ENCODE assay signal across 1 cellular context in the genomic region with DNA sequence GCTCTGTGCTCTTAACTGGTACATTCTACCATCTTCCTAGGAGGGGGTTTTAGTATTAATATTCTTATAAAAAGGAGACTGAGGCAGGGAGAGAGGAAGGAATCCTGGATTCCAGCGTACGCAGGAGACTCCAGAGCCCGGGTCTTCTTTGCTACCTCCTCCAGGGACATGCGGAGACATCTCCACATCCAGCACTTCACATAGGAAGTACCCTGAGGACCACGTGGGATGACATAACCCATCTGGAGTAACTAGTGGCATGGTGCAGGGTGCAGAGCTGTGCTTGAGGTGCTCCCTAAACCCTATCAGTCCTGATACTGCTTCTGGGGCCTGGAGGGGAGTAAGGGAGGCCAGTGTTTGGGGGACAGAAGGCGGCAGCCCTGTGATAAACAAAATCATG.
TF ChIP-seq lines count a peak whose summit lies in the region.

No MANE protein-coding gene starts in this region.

TF ChIP-seq in HepG2, 621 proteins besides CTCF, POLR2A, EP300 and RAD21:
- TF ChIP-seq, protein P1, sequence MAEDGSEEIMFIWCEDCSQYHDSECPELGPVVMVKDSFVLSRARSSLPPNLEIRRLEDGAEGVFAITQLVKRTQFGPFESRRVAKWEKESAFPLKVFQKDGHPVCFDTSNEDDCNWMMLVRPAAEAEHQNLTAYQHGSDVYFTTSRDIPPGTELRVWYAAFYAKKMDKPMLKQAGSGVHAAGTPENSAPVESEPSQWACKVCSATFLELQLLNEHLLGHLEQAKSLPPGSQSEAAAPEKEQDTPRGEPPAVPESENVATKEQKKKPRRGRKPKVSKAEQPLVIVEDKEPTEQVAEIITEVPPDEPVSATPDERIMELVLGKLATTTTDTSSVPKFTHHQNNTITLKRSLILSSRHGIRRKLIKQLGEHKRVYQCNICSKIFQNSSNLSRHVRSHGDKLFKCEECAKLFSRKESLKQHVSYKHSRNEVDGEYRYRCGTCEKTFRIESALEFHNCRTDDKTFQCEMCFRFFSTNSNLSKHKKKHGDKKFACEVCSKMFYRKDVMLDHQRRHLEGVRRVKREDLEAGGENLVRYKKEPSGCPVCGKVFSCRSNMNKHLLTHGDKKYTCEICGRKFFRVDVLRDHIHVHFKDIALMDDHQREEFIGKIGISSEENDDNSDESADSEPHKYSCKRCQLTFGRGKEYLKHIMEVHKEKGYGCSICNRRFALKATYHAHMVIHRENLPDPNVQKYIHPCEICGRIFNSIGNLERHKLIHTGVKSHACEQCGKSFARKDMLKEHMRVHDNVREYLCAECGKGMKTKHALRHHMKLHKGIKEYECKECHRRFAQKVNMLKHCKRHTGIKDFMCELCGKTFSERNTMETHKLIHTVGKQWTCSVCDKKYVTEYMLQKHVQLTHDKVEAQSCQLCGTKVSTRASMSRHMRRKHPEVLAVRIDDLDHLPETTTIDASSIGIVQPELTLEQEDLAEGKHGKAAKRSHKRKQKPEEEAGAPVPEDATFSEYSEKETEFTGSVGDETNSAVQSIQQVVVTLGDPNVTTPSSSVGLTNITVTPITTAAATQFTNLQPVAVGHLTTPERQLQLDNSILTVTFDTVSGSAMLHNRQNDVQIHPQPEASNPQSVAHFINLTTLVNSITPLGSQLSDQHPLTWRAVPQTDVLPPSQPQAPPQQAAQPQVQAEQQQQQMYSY (CRISPR knock-in tag; IDR thresholded peaks at IDR 0.05) = 0 out of 2 replicates have a peak, but pooled peaks have one; percentile 27
- TF ChIP-seq, protein P2, sequence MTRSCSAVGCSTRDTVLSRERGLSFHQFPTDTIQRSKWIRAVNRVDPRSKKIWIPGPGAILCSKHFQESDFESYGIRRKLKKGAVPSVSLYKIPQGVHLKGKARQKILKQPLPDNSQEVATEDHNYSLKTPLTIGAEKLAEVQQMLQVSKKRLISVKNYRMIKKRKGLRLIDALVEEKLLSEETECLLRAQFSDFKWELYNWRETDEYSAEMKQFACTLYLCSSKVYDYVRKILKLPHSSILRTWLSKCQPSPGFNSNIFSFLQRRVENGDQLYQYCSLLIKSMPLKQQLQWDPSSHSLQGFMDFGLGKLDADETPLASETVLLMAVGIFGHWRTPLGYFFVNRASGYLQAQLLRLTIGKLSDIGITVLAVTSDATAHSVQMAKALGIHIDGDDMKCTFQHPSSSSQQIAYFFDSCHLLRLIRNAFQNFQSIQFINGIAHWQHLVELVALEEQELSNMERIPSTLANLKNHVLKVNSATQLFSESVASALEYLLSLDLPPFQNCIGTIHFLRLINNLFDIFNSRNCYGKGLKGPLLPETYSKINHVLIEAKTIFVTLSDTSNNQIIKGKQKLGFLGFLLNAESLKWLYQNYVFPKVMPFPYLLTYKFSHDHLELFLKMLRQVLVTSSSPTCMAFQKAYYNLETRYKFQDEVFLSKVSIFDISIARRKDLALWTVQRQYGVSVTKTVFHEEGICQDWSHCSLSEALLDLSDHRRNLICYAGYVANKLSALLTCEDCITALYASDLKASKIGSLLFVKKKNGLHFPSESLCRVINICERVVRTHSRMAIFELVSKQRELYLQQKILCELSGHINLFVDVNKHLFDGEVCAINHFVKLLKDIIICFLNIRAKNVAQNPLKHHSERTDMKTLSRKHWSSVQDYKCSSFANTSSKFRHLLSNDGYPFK (CRISPR knock-in tag; IDR thresholded peaks at IDR 0.05; ENCODE audit: borderline replicate concordance) = no peak
